ENCODE assay signal across 9 cellular contexts in the genomic region with DNA sequence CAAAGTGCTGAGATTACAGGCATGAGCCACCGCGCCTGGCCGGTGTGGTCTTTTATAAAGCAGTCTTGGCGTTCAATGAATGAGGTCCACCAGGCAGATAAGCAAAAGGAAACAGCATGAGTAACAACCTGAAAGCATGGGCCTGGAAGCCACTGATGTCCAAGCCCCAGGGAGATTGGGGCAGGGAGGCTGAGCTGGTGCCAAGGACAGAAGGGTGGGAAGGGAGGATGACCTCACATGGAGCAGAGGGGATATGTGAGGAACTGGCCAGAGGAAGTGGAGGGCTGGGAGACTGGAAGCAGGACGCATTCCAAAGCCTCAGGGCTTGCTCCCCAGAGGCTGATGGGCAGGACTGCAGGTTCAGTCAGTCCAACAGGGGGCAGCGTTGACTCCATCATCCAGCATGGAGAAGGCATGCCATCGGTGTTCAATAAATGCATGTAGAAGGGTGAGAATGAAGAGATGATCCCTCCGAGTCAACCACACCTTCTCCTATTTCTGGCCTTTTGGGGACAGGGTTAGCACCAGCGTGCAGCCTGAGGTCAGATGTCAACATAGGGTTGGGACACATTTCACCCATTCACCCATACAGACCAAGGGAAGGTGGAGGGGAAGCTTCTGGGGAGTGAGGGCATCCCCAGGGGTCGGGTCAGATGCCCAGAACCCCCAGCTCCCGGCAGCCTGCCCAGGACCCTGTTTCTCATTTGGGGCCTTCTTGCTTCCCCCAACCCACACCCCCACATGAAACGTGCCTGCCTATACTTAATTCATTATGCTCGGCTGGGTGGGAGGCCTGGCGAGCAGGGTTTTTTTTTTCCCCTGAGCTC. TPM values are rescaled to one million over a fixed set of nuclear protein-coding genes. Genes with fewer than 3 reads are reported as not detected.
DNase-seq lines count a peak whose midpoint lies in the region; ATAC-seq, FAIRE-seq and TF ChIP-seq lines count a peak whose summit lies in the region.
"Had no signal": no experiment of that assay in that cellular context is flagged by ENCODE, and none has a peak within 500 bp of the region (broad histone marks: within the 10 kb centered on the region; RNA-seq: fewer than 3 reads in every experiment).

No MANE protein-coding gene starts in this region.

- H3K27me3 Mint-ChIP-seq in activated naive CD8-positive, alpha-beta T cell treated with anti-CD3 and anti-CD28 coated beads, Interleukin-2, amount 10 ng/mL, durations not matched to agents 7 days and 5 days = peaks cover 13% of the 10 kb centered on the region

- FAIRE-seq in kidney (lab: Jason Lieb, UNC) = no peak

- H3K4me1 Mint-ChIP-seq in activated naive CD8-positive, alpha-beta T cell treated with anti-CD3 and anti-CD28 coated beads, Interleukin-2, amount 10 ng/mL, durations not matched to agents 7 days and 5 days = no peaks in the 10 kb centered on the region

- POLR2A ChIA-PET in activated naive CD8-positive, alpha-beta T cell treated with anti-CD3 and anti-CD28 coated beads, Interleukin-2, amount 10 ng/mL, durations not matched to agents 7 days and 5 days (lab: Charles Lee) = no interaction called here

- no peaks in the 10 kb centered on the region for H3K27me3 ChIP-seq in HL-60 (ENCODE audit: insufficient read depth, poor library complexity, severe bottlenecking)

- no peaks in the 10 kb centered on the region for H3K9me3 Mint-ChIP-seq in activated naive CD8-positive, alpha-beta T cell treated with anti-CD3 and anti-CD28 coated beads, Interleukin-2, amount 10 ng/mL, durations not matched to agents 7 days and 5 days

- no peak for ATAC-seq in activated naive CD8-positive, alpha-beta T cell treated with anti-CD3 and anti-CD28 coated beads, Interleukin-2, amount 10 ng/mL, durations not matched to agents 7 days and 5 days (ENCODE audit: low read depth)
- no peak for ATAC-seq in HG03135 (IDR thresholded peaks at IDR 0.05; ENCODE audit: unreplicated experiment)
- ATAC-seq in GM21360 (IDR thresholded peaks at IDR 0.05; ENCODE audit: unreplicated experiment) = no peak
- ATAC-seq in HG03571 (IDR thresholded peaks at IDR 0.05; ENCODE audit: unreplicated experiment) = no peak

- no peak overlapping the region for H3K27ac Mint-ChIP-seq in activated naive CD8-positive, alpha-beta T cell treated with anti-CD3 and anti-CD28 coated beads, Interleukin-2, amount 10 ng/mL, durations not matched to agents 7 days and 5 days

- H3K27ac ChIP-seq in HL-60 (replicated peaks) (no peak overlapping the region), kidney (ENCODE audit: low read depth in 2 of 2, low read length in 2 of 2) (no peak overlapping the region)

- H3K36me3 ChIP-seq in kidney (ENCODE audit: control insufficient read depth in 1 of 2, insufficient read depth in 2 of 2, low read length in 2 of 2) = no peaks in the 10 kb centered on the region
- H3K36me3 ChIP-seq: HAP-1 had no signal

- TF ChIP-seq CTCF in HL-60 (IDR thresholded peaks at IDR 0.05; ENCODE audit: insufficient read depth, low read length) (peak; percentile 4), kidney (IDR thresholded peaks at IDR 0.05; ENCODE audit: borderline replicate concordance, extremely low read depth, insufficient read depth) (no peak)

- no peak overlapping the region for H3K9ac ChIP-seq in kidney (ENCODE audit: low read length in 2 of 2)

- no peak overlapping the region for H3K4me3 Mint-ChIP-seq in activated naive CD8-positive, alpha-beta T cell treated with anti-CD3 and anti-CD28 coated beads, Interleukin-2, amount 10 ng/mL, durations not matched to agents 7 days and 5 days

- H3K4me3 ChIP-seq in HL-60 (replicated peaks; ENCODE audit: insufficient read depth, low read length) = no peak overlapping the region
- no peak overlapping the region for H3K4me3 ChIP-seq in kidney (ENCODE audit: low read length in 2 of 2)
- H3K4me3 ChIP-seq: HAP-1 had no signal

- peaks cover 10 to 12% of the 10 kb centered on the region in 2 donors for H3K4me1 ChIP-seq in kidney (ENCODE audit: control insufficient read depth in 1 of 2, insufficient read depth in 1 of 2, low read depth in 1 of 2, low read length in 2 of 2)
- H3K4me1 ChIP-seq: HAP-1 had no signal

- H3K36me3 Mint-ChIP-seq in activated naive CD8-positive, alpha-beta T cell treated with anti-CD3 and anti-CD28 coated beads, Interleukin-2, amount 10 ng/mL, durations not matched to agents 7 days and 5 days = no peaks in the 10 kb centered on the region

- H3K9me3 ChIP-seq in kidney (ENCODE audit: control insufficient read depth in 1 of 2, low read length in 2 of 2) = no peaks in the 10 kb centered on the region
- H3K9me3 ChIP-seq: HAP-1 had no signal

- DNase-seq in AG20443 (ENCODE audit: low spot score) = peak; percentile 56
- peak in 1 of 2 experiments; percentile 15 for DNase-seq in HL-60 (ENCODE audit: low read depth in 1 of 2, low spot score in 1 of 2)
- peak; percentile 55 for DNase-seq in activated naive CD8-positive, alpha-beta T cell treated with anti-CD3 and anti-CD28 coated beads, Interleukin-2, amount 10 ng/mL, durations not matched to agents 7 days and 5 days
- peak; percentile 52 for DNase-seq in kidney
- no peak for DNase-seq in SHP77 treated with DMSO at 0.1 percent for 48 hours (lab: John Stamatoyannopoulos, UW)

- intact Hi-C loops in kidney (cut with DNase I) = no loop called here

RNA-seq across cellular contexts. Expression of a gene that starts 14.8 kb away (rescaled TPM):
- total RNA-seq in activated naive CD8-positive, alpha-beta T cell treated with anti-CD3 and anti-CD28 coated beads, Interleukin-2, amount 10 ng/mL, durations not matched to agents 7 days and 5 days = not detected
- total RNA-seq in kidney = 41.3 TPM
- polyA plus RNA-seq in kidney (ENCODE audit: insufficient read depth, low read depth, low replicate concordance) = 81.9 TPM

RNA-seq across cellular contexts. Expression of a gene that starts 29.0 kb away (rescaled TPM):
- total RNA-seq in activated naive CD8-positive, alpha-beta T cell treated with anti-CD3 and anti-CD28 coated beads, Interleukin-2, amount 10 ng/mL, durations not matched to agents 7 days and 5 days = not detected
- total RNA-seq in kidney = 286 TPM
- 1,885 TPM for polyA plus RNA-seq in kidney (ENCODE audit: insufficient read depth, low read depth, low replicate concordance)

Comparison
In these comparisons a context has a peak if more than half of its experiments do, and no peak if none do; other contexts are left out.
1. RNA of a gene that starts 14.8 kb away (total RNA-seq): 41.3 TPM in kidney (single experiment); not detected in activated naive CD8-positive, alpha-beta T cell treated with anti-CD3 and anti-CD28 coated beads, Interleukin-2, amount 10 ng/mL, durations not matched to agents 7 days and 5 days; every median in the first group is over 10 times any median in the second.
2. RNA of a gene that starts 29.0 kb away (total RNA-seq): 286 TPM in kidney (single experiment); not detected in activated naive CD8-positive, alpha-beta T cell treated with anti-CD3 and anti-CD28 coated beads, Interleukin-2, amount 10 ng/mL, durations not matched to agents 7 days and 5 days; every median in the first group is over 100 times any median in the second.